9 cellular contexts compared by ENCODE assay signal in the genomic region with DNA sequence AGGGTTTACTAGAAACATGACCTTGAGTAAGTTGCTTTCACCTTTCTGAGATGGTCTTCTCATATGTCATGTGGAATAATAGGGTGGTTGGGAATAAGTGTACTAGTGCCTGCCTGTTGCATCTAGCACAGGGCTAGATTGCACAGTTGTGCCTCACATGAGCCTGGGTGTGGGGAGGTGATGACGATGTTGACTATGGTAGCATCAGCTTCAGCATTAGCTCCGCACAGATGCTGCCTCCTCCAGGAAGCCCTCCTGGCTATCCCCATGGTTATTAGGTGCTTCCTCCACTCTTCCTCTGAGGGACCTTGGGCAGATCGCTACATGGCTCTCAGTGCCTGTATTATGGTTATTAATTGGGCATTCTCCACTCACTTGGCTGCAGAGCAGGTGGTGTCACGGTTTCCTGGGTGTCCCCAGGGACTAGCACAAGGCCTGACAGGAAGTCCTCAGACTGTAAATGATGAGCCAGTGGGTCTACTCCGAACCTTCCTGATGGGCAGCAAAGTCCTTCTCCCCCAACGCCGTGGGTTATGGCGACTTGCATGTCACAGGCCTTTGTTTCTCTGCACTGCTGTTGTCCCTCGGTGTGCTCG.
DNase-seq lines count a peak whose midpoint lies in the region; ATAC-seq lines count a peak whose summit lies in the region.
"Had no signal": no experiment of that assay in that cellular context is flagged by ENCODE, and none has a peak within 500 bp of the region (broad histone marks: within the 10 kb centered on the region; RNA-seq: fewer than 3 reads in every experiment).

No MANE protein-coding gene starts in this region.

- H3K27me3 ChIP-seq in trophoblast cell (ENCODE audit: insufficient read depth, low read length) = no peaks in the 10 kb centered on the region
- H3K27me3 ChIP-seq: esophagus squamous epithelium had no signal

- H2AFZ ChIP-seq in trophoblast cell (ENCODE audit: insufficient read depth, low read length, poor library complexity) = no peak overlapping the region

- H3K4me3 ChIP-seq in trophoblast cell (ENCODE audit: low read depth, low read length) = no peak overlapping the region
- H3K4me3 ChIP-seq: esophagus squamous epithelium had no signal

- peaks cover 2% of the 10 kb centered on the region for H3K79me1 ChIP-seq in trophoblast cell (ENCODE audit: low read length)

- H4K91ac ChIP-seq in trophoblast cell (ENCODE audit: low read depth, low read length) = no peak overlapping the region

- ATAC-seq in HG02623 (IDR thresholded peaks at IDR 0.05; ENCODE audit: unreplicated experiment) (peak; percentile 33), HG03575 (IDR thresholded peaks at IDR 0.05; ENCODE audit: extremely low read depth, insufficient number of reproducible peaks, low FRiP score, unreplicated experiment) (peak; percentile 27)

- H3K23ac ChIP-seq in trophoblast cell (ENCODE audit: low read length) = no peak overlapping the region

- DNase-seq in NCI-H82 (lab: John Stamatoyannopoulos, UW) (peak; percentile 22), NCI-H82 treated with DMSO at 0.1 percent for 48 hours (lab: John Stamatoyannopoulos, UW; ENCODE audit: unreplicated experiment) (no peak), trophoblast cell (no peak), dedifferentiated amniotic fluid mesenchymal stem cell (ENCODE audit: extremely low spot score) (no peak), SW 1271 (lab: John Stamatoyannopoulos, UW) (no peak)
- DNase-seq in activated naive CD4-positive, alpha-beta T cell treated with Interleukin-2 at 50 U/mL for 16 hours = no peak
- DNase-seq: esophagus squamous epithelium had no signal

- no peaks in the 10 kb centered on the region for H3K9me3 ChIP-seq in trophoblast cell (ENCODE audit: insufficient read depth, low read depth, low read length)
- H3K9me3 ChIP-seq: esophagus squamous epithelium had no signal

- peak overlapping the region; percentile 16 for H3K18ac ChIP-seq in trophoblast cell (ENCODE audit: low read length)

- H2BK5ac ChIP-seq in trophoblast cell (ENCODE audit: low read depth, low read length, poor library complexity) = no peak overlapping the region

- no peak overlapping the region for H3K14ac ChIP-seq in trophoblast cell (ENCODE audit: low read length)

- no peaks in the 10 kb centered on the region for H3K79me2 ChIP-seq in trophoblast cell (ENCODE audit: control insufficient read depth, insufficient read depth, low read length, poor library complexity)

- peaks cover 2 to 11% of the 10 kb centered on the region in 2 experiments for H3K4me1 ChIP-seq in trophoblast cell (ENCODE audit: control insufficient read depth in 1 of 2, insufficient read depth in 2 of 2, low read length in 2 of 2)

- H4K8ac ChIP-seq in trophoblast cell (ENCODE audit: low read depth, low read length) = no peak overlapping the region

- H3K9ac ChIP-seq in trophoblast cell (ENCODE audit: low read length) = no peak overlapping the region

- H4K12ac ChIP-seq in trophoblast cell (ENCODE audit: low read depth, low read length) = no peak overlapping the region

- no peak overlapping the region for H2BK120ac ChIP-seq in trophoblast cell (ENCODE audit: insufficient read depth, low read length, poor library complexity)

- no peaks in the 10 kb centered on the region for H3K36me3 ChIP-seq in trophoblast cell (ENCODE audit: control insufficient read depth in 1 of 2, insufficient read depth in 2 of 2, low read length in 2 of 2)

- no peak overlapping the region for H2AK5ac ChIP-seq in trophoblast cell (ENCODE audit: low read length)

- H3K27ac ChIP-seq in trophoblast cell (ENCODE audit: low read depth, low read length) = no peak overlapping the region
- H3K27ac ChIP-seq: esophagus squamous epithelium had no signal

- no peak overlapping the region for H3K4ac ChIP-seq in trophoblast cell (ENCODE audit: low read depth, low read length)

- WGBS in trophoblast cell (ENCODE audit: extremely low coverage, insufficient coverage, insufficient read length) = no CpG with 5 or more reads among the region's 10 CpGs

- H2BK12ac ChIP-seq in trophoblast cell (ENCODE audit: low read length) = no peak overlapping the region

- no peak overlapping the region for H3K4me2 ChIP-seq in trophoblast cell (ENCODE audit: low read length)
